Comparison of ENCODE assay signal across 1 cellular context in the genomic region with DNA sequence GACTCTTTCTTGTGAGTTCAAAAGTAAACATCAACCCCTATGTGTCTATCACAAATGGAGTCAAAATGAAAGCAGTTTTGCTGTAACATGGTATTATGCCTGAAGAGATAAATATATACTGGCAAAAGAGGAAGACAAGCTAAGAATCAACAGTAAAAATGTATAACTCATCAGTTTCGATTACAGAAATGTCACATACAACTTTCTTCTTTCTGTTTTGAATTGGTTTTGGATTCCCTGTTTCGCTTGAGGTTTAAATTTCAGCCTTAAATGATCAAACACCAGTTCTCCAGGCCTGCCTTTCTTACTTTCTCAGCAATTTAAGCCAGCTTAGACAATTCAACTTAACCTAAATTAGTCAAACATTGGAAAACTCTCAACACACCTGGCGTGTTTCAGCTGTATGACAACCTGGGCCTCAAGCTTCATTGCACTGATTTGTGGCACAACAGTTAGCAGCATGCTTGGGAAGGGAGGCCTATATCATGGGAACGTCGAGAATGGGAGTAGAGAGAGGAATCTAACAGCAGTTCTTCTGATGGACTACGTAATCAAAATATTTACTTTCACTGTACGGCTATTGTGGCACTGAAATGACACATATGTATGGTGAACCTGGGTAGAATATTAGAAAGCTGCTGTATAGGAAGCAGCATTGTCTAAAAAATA.
TF ChIP-seq lines count a peak whose summit lies in the region.

No MANE protein-coding gene starts in this region.

TF ChIP-seq in GM23338, 12 proteins besides CTCF, POLR2A, EP300 and RAD21 (continued from another document):
- TF ChIP-seq, protein P1, sequence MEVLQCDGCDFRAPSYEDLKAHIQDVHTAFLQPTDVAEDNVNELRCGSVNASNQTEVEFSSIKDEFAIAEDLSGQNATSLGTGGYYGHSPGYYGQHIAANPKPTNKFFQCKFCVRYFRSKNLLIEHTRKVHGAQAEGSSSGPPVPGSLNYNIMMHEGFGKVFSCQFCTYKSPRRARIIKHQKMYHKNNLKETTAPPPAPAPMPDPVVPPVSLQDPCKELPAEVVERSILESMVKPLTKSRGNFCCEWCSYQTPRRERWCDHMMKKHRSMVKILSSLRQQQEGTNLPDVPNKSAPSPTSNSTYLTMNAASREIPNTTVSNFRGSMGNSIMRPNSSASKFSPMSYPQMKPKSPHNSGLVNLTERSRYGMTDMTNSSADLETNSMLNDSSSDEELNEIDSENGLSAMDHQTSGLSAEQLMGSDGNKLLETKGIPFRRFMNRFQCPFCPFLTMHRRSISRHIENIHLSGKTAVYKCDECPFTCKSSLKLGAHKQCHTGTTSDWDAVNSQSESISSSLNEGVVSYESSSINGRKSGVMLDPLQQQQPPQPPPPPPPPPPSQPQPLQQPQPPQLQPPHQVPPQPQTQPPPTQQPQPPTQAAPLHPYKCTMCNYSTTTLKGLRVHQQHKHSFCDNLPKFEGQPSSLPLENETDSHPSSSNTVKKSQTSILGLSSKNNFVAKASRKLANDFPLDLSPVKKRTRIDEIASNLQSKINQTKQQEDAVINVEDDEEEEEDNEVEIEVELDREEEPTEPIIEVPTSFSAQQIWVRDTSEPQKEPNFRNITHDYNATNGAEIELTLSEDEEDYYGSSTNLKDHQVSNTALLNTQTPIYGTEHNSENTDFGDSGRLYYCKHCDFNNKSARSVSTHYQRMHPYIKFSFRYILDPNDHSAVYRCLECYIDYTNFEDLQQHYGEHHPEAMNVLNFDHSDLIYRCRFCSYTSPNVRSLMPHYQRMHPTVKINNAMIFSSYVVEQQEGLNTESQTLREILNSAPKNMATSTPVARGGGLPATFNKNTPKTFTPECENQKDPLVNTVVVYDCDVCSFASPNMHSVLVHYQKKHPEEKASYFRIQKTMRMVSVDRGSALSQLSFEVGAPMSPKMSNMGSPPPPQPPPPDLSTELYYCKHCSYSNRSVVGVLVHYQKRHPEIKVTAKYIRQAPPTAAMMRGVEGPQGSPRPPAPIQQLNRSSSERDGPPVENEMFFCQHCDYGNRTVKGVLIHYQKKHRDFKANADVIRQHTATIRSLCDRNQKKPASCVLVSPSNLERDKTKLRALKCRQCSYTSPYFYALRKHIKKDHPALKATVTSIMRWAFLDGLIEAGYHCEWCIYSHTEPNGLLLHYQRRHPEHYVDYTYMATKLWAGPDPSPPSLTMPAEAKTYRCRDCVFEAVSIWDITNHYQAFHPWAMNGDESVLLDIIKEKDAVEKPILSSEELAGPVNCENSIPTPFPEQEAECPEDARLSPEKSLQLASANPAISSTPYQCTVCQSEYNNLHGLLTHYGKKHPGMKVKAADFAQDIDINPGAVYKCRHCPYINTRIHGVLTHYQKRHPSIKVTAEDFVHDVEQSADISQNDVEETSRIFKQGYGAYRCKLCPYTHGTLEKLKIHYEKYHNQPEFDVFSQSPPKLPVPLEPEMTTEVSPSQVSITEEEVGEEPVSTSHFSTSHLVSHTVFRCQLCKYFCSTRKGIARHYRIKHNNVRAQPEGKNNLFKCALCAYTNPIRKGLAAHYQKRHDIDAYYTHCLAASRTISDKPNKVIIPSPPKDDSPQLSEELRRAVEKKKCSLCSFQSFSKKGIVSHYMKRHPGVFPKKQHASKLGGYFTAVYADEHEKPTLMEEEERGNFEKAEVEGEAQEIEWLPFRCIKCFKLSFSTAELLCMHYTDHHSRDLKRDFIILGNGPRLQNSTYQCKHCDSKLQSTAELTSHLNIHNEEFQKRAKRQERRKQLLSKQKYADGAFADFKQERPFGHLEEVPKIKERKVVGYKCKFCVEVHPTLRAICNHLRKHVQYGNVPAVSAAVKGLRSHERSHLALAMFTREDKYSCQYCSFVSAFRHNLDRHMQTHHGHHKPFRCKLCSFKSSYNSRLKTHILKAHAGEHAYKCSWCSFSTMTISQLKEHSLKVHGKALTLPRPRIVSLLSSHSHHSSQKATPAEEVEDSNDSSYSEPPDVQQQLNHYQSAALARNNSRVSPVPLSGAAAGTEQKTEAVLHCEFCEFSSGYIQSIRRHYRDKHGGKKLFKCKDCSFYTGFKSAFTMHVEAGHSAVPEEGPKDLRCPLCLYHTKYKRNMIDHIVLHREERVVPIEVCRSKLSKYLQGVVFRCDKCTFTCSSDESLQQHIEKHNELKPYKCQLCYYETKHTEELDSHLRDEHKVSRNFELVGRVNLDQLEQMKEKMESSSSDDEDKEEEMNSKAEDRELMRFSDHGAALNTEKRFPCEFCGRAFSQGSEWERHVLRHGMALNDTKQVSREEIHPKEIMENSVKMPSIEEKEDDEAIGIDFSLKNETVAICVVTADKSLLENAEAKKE (CRISPR knock-in tag; IDR thresholded peaks at IDR 0.05) = no peak
- TF ChIP-seq ZNF331 (CRISPR knock-in tag; IDR thresholded peaks at IDR 0.05; ENCODE audit: low read depth) (no peak), POLR2AphosphoS5 (IDR thresholded peaks at IDR 0.05; ENCODE audit: low read depth) (no peak), CREB1 (CRISPR knock-in tag; IDR thresholded peaks at IDR 0.05; ENCODE audit: low read depth) (no peak), ZNF114 (CRISPR knock-in tag; IDR thresholded peaks at IDR 0.05) (no peak), NANOG (IDR thresholded peaks at IDR 0.05; ENCODE audit: borderline replicate concordance) (no peak)
